11 cellular contexts compared by ENCODE assay signal in genomic region chr17:32488604-32489180, GRCh38. TPM values are rescaled to one million over a fixed set of nuclear protein-coding genes. Genes with fewer than 3 reads are reported as not detected.
DNase-seq lines count a peak whose midpoint lies in the region; ATAC-seq and TF ChIP-seq lines count a peak whose summit lies in the region.
"Had no signal": no experiment of that assay in that cellular context is flagged by ENCODE, and none has a peak within 500 bp of the region (broad histone marks: within the 10 kb centered on the region; RNA-seq: fewer than 3 reads in every experiment).

No MANE protein-coding gene starts in this region.

- CTCF ChIA-PET in CD4-positive, alpha-beta T cell (lab: Charles Lee), result interaction anchor here (1.1 to 3.3 kb wide), 3 partner anchors 27 to 388 kb away, joined by 3 to 12 read pairs (median 4); partner anchors contain the start of gene MYO1D

- peak overlapping the region; percentile 97; the same call in 1 of the 2 replicates for H3K4me2 ChIP-seq in GM23338
- H3K4me2 ChIP-seq in GM23248 (ENCODE audit: unreplicated experiment), result no peak overlapping the region

- peaks cover 70% of the 10 kb centered on the region for H3K4me1 Mint-ChIP-seq in CD4-positive, alpha-beta T cell (ENCODE audit: low read depth)
- H3K4me1 Mint-ChIP-seq in GM23338 (peaks cover 63% of the 10 kb centered on the region), naive B cell (peaks cover 38 to 76% (median 68%) of the 10 kb centered on the region in 3 donors)

- no peak for ATAC-seq in CD4-positive, alpha-beta T cell (ENCODE audit: poor library complexity)
- ATAC-seq in GM23338 (no peak), naive B cell (ENCODE audit: low read depth in 2 of 2) (no peak), HG02852 (IDR thresholded peaks at IDR 0.05; ENCODE audit: unreplicated experiment) (no peak)
- ATAC-seq: pancreas had no signal

- intact Hi-C loops in CD4-positive, alpha-beta T cell (cut with DNase I, micrococcal nuclease), result loop anchor here (2.0 to 10.0 kb wide), 2 partner anchors 14 to 386 kb away; partner anchors contain the start of gene MYO1D (in 2 of the 2)

- peak overlapping the region; percentile 21 for H3K27ac ChIP-seq in CD4-positive, alpha-beta T cell (ENCODE audit: low read depth, low read length)
- no peak overlapping the region for H3K27ac ChIP-seq in GM23338 (ENCODE audit: low read depth)
- no peak overlapping the region for H3K27ac ChIP-seq in GM23248
- H3K27ac ChIP-seq: colonic mucosa, pancreas, stomach had no signal

- POLR2A ChIA-PET in CD4-positive, alpha-beta T cell (lab: Charles Lee), result interaction anchor here (0.7 to 8.1 kb wide), 9 partner anchors 10 to 40 kb away, joined by 3 to 152 read pairs (median 16); no protein-coding TSS in a partner anchor

- 96 to 98% methylated on average over 13 of the region's 13 CpGs for WGBS in GM23248 (ENCODE audit: low coverage in 1 of 2, low lambda C conversion rate in 2 of 2, missing lambda C conversion rate in 2 of 2), 2 experiments

- H3K79me2 ChIP-seq in GM23338 (replicated peaks; ENCODE audit: insufficient read depth) (peaks cover 27% of the 10 kb centered on the region), GM23248 (ENCODE audit: insufficient read depth) (no peaks in the 10 kb centered on the region)

- H3K9ac ChIP-seq in adipocyte (ENCODE audit: low read length), result no peak overlapping the region
- H3K9ac ChIP-seq in GM23248, result no peak overlapping the region

- peaks cover 17% of the 10 kb centered on the region for H4K20me1 ChIP-seq in GM23338 (replicated peaks; ENCODE audit: insufficient read depth)
- no peaks in the 10 kb centered on the region for H4K20me1 ChIP-seq in GM23248 (ENCODE audit: insufficient read depth)

- H3K4me3 Mint-ChIP-seq in CD4-positive, alpha-beta T cell, result peak overlapping the region; percentile 89
- H3K4me3 Mint-ChIP-seq in GM23338 (peak overlapping the region; percentile 89), naive B cell (peak overlapping the region; percentile 80 to 93 (median 88))

- H3K27me3 Mint-ChIP-seq in CD4-positive, alpha-beta T cell, result no peaks in the 10 kb centered on the region
- peaks cover 25% of the 10 kb centered on the region for H3K27me3 Mint-ChIP-seq in GM23338 (ENCODE audit: insufficient read depth, low read depth, poor library complexity)
- H3K27me3 Mint-ChIP-seq in naive B cell, result no peaks in the 10 kb centered on the region

- no peaks in the 10 kb centered on the region for H3K27me3 ChIP-seq in CD4-positive, alpha-beta T cell (ENCODE audit: control insufficient read depth, insufficient read depth, low read length)
- H3K27me3 ChIP-seq in GM23338 (ENCODE audit: insufficient read depth), result no peaks in the 10 kb centered on the region
- H3K27me3 ChIP-seq in adipocyte (replicated peaks; ENCODE audit: control insufficient read depth, insufficient read depth, low read length), result no peaks in the 10 kb centered on the region
- no peaks in the 10 kb centered on the region for H3K27me3 ChIP-seq in GM23248 (replicated peaks; ENCODE audit: insufficient read depth)
- H3K27me3 ChIP-seq: colonic mucosa, pancreas, stomach had no signal

- no peak overlapping the region for H2AFZ ChIP-seq in GM23338
- H2AFZ ChIP-seq in GM23248, result no peak overlapping the region

- in situ Hi-C loops in GM23248 (cut with MboI), result no loop called here

- H3K4me1 ChIP-seq in GM23338 (ENCODE audit: insufficient read depth) (peaks cover 37% of the 10 kb centered on the region), adipocyte (ENCODE audit: control insufficient read depth, insufficient read depth, low read length) (peaks cover 17% of the 10 kb centered on the region), GM23248 (ENCODE audit: insufficient read depth) (peaks cover under 1% of the 10 kb centered on the region; the same call in 1 of the 2 replicates)
- H3K4me1 ChIP-seq: colonic mucosa had no signal

- no peak for TF ChIP-seq CTCF in CD4-positive, alpha-beta T cell (IDR thresholded peaks at IDR 0.05)
- TF ChIP-seq CTCF in GM23338 (conservative IDR thresholded peaks at IDR 0.05; ENCODE audit: low read depth in 2 of 2) (no peak), GM10266 (IDR thresholded peaks at IDR 0.05; ENCODE audit: control insufficient read depth, insufficient read depth, low read depth, missing control alignments) (no peak)

- DNase-seq in CD4-positive, alpha-beta T cell, result no peak
- DNase-seq in GM23338 (ENCODE audit: low spot score), result no peak
- no peak for DNase-seq in adipocyte (ENCODE audit: low read depth)
- DNase-seq in naive B cell, result no peak
- no peak for DNase-seq in GM23248
- DNase-seq in NCI-H1105 (lab: John Stamatoyannopoulos, UW), result no peak
- no peak for DNase-seq in GM10266 (ENCODE audit: extremely low spot score)
- DNase-seq: colonic mucosa, stomach had no signal

- no peaks in the 10 kb centered on the region for H3K9me3 ChIP-seq in CD4-positive, alpha-beta T cell (ENCODE audit: control insufficient read depth, low read length)
- no peaks in the 10 kb centered on the region for H3K9me3 ChIP-seq in adipocyte (ENCODE audit: control insufficient read depth, low read length)
- no peaks in the 10 kb centered on the region for H3K9me3 ChIP-seq in GM23248 (ENCODE audit: low read depth)
- H3K9me3 ChIP-seq: colonic mucosa, pancreas, stomach had no signal

- H3K4me3 ChIP-seq in GM23338, result peak overlapping the region; percentile 89
- peak overlapping the region; percentile 83 for H3K4me3 ChIP-seq in adipocyte (ENCODE audit: low read length)
- no peak overlapping the region for H3K4me3 ChIP-seq in GM23248
- H3K4me3 ChIP-seq: colonic mucosa had no signal

- peak overlapping the region; percentile 95 for H3K27ac Mint-ChIP-seq in CD4-positive, alpha-beta T cell
- no peak overlapping the region for H3K27ac Mint-ChIP-seq in GM23338
- peak overlapping the region in 5 of 6 donors; percentile 44 to 76 (median 53) for H3K27ac Mint-ChIP-seq in naive B cell

- H3K9me2 ChIP-seq in GM23338 (ENCODE audit: insufficient read depth) (no peaks in the 10 kb centered on the region), GM23248 (ENCODE audit: insufficient read depth) (no peaks in the 10 kb centered on the region)

- H3F3A ChIP-seq in GM23338 (replicated peaks; ENCODE audit: low read depth) (peaks cover 18% of the 10 kb centered on the region), GM23248 (ENCODE audit: insufficient read depth) (peaks cover 17% of the 10 kb centered on the region)

- H3K36me3 ChIP-seq in GM23338 (ENCODE audit: insufficient read depth) (no peaks in the 10 kb centered on the region; the same call in 1 of the 2 replicates), adipocyte (ENCODE audit: control insufficient read depth, insufficient read depth, low read length, severe bottlenecking) (no peaks in the 10 kb centered on the region), GM23248 (ENCODE audit: low read depth) (no peaks in the 10 kb centered on the region)
- H3K36me3 ChIP-seq: colonic mucosa, pancreas had no signal

- peaks cover 33% of the 10 kb centered on the region for H3K36me3 Mint-ChIP-seq in CD4-positive, alpha-beta T cell (ENCODE audit: low read depth)
- H3K36me3 Mint-ChIP-seq in GM23338 (ENCODE audit: low read depth) (peaks cover 34% of the 10 kb centered on the region), naive B cell (no peaks in the 10 kb centered on the region)

- no peaks in the 10 kb centered on the region for H3K9me3 Mint-ChIP-seq in CD4-positive, alpha-beta T cell
- peaks cover 3% of the 10 kb centered on the region; the same call in 1 of the 3 replicates for H3K9me3 Mint-ChIP-seq in GM23338
- H3K9me3 Mint-ChIP-seq in naive B cell, result no peaks in the 10 kb centered on the region

TF ChIP-seq in GM23338, 12 proteins besides CTCF, POLR2A, EP300 and RAD21:
- no peak for TF ChIP-seq NANOG (IDR thresholded peaks at IDR 0.05; ENCODE audit: borderline replicate concordance)
- TF ChIP-seq POLR2AphosphoS5 (IDR thresholded peaks at IDR 0.05; ENCODE audit: low read depth), result no peak
- no peak for TF ChIP-seq ZNF331 (CRISPR knock-in tag; IDR thresholded peaks at IDR 0.05; ENCODE audit: low read depth)
- TF ChIP-seq CREB1 (CRISPR knock-in tag; IDR thresholded peaks at IDR 0.05; ENCODE audit: low read depth), result no peak

RNA-seq across cellular contexts. Expression of gene CDK5R1, which starts 1.9 kb away (rescaled TPM):
- 10 to 100 TPM; 21.7 to 22.5 TPM for total RNA-seq in CD4-positive, alpha-beta T cell
- 8.7 and 11.6 TPM in 2 replicates for total RNA-seq in GM23338 (2014; rRNA removed; shearing (Covaris generic))
- 4.0 and 4.1 TPM in 2 replicates for polyA plus RNA-seq in GM23338 (2016; fragmentation: Nextera tagmentation; extraction: Ambion mirVana)
- polyA plus RNA-seq in naive B cell (ENCODE audit: low read depth in 6 of 6), result 10 to 100 TPM in 1 of 6 donors, 1 to 10 TPM in 5; 2.7 to 11.5 (median 4.2) TPM
- 1.2 and 1.5 TPM in 2 replicates for total RNA-seq in GM23248 (2014; rRNA removed; shearing (Covaris generic))
- polyA plus RNA-seq in GM23248 (2016; fragmentation: Nextera tagmentation; extraction: Ambion mirVana), result 0.39 and 0.63 TPM in 2 replicates

RNA-seq across cellular contexts. Expression of gene PSMD11, which starts 44.4 kb away (rescaled TPM):
- total RNA-seq in CD4-positive, alpha-beta T cell, result 10 to 100 TPM; 67.6 to 68.7 TPM
- total RNA-seq in GM23338 (2014; rRNA removed; shearing (Covaris generic)), result 132 and 180 TPM in 2 replicates
- polyA plus RNA-seq in GM23338 (2016; fragmentation: Nextera tagmentation; extraction: Ambion mirVana) (360 and 369 TPM in 2 replicates), naive B cell (ENCODE audit: low read depth in 6 of 6) (100 to 1,000 TPM; 107 to 128 (median 111) TPM), GM23248 (2016; fragmentation: Nextera tagmentation; extraction: Ambion mirVana) (156 and 158 TPM in 2 replicates)
- total RNA-seq in GM23248 (2014; rRNA removed; shearing (Covaris generic)), result 44.2 and 47.2 TPM in 2 replicates
